ENCODE assay signal across 1 cellular context in the genomic region with DNA sequence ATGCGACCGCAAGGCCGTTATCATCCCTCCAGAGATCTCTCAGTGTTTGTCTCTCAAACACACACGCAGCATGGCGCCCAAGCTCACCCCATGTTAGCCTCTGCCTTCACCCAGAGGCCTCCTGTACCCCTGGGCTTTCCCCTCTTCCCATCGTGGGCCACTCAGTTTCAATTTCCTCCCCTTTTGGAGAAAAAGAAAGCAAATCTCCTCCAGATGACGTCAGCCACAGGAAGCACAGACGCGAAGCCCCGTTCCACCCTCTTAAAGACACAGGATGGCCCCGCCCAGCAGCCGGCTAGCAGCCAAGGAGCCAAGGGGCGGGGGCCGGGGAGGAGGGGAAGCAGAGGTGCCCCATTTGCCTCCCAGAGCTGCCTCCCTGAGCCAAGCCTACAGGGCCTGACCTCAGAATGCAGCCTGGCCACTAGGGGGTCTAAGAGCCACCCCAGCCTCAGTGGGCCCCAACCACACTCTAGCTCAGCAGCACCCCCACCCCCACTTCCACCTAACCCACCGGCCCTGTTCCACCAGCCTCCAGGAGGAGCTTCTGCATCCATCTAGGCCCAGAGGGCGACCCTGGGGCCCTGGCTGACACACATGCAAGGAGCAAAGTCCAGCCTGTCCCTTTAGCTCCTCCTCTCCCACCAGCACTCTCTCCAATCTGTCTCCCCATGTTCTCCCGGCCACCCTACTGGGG.
TF ChIP-seq lines count a peak whose summit lies in the region.

No MANE protein-coding gene starts in this region.

TF ChIP-seq in WTC11, 78 proteins besides CTCF, POLR2A, EP300 and RAD21 (continued from another document):
- TF ChIP-seq NFATC4 (CRISPR knock-in tag; IDR thresholded peaks at IDR 0.05) (no peak; the same call in 1 of the 2 replicates), SP1 (CRISPR knock-in tag; conservative IDR thresholded peaks at IDR 0.05) (peak; percentile 66)
